8 cellular contexts compared by ENCODE assay signal in the genomic region with DNA sequence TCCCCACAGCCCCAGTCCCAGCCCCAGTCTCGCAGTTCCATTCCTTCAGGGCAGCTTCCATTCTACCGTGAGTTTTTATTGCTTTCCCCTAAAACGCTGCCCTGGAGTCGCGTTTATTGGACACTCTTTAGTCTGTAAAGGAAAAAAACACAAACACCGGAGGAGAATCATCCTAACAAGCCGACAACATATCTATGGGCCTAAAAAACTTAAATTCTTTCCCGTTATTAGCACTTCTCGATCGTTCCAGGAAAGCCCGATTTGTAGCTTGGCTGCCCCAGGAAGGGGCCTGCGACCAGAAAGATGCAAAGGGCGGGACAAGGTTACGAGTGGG.
DNase-seq lines count a peak whose midpoint lies in the region; TF ChIP-seq lines count a peak whose summit lies in the region.

No MANE protein-coding gene starts in this region.

- peak overlapping the region; percentile 74 for H3K4me3 Mint-ChIP-seq in activated naive CD4-positive, alpha-beta T cell treated with anti-CD3 and anti-CD28 coated beads for 36 hours

- H3K4me2 ChIP-seq in skeletal muscle satellite cell (ENCODE audit: low read length): peak overlapping the region; percentile 93

- no peak for TF ChIP-seq CTCF in foreskin fibroblast (IDR thresholded peaks at IDR 0.05; ENCODE audit: low read depth, low read length)

- no peak overlapping the region for H3K27ac ChIP-seq in SK-N-MC

- H3K27me3 Mint-ChIP-seq in activated naive CD4-positive, alpha-beta T cell treated with anti-CD3 and anti-CD28 coated beads for 36 hours (ENCODE audit: low read depth): peaks cover 56% of the 10 kb centered on the region

- peaks cover 22% of the 10 kb centered on the region for H3K4me1 ChIP-seq in skeletal muscle satellite cell (ENCODE audit: control insufficient read depth, insufficient read depth, low read length)

- H3K27me3 ChIP-seq in skeletal muscle satellite cell (ENCODE audit: control insufficient read depth, insufficient read depth, low read length): no peaks in the 10 kb centered on the region

- intact Hi-C loops in activated naive CD4-positive, alpha-beta T cell treated with anti-CD3 and anti-CD28 coated beads for 36 hours (cut with micrococcal nuclease): loop anchor here (1.0 to 10.0 kb wide), 2 partner anchors 14 to 317 kb away; no protein-coding TSS in a partner anchor

- no peaks in the 10 kb centered on the region for H3K9me3 ChIP-seq in SK-N-MC (ENCODE audit: low read depth, low read length)
- H3K9me3 ChIP-seq in skeletal muscle satellite cell (replicated peaks; ENCODE audit: low read length): no peaks in the 10 kb centered on the region

- H3K36me3 Mint-ChIP-seq in activated naive CD4-positive, alpha-beta T cell treated with anti-CD3 and anti-CD28 coated beads for 36 hours (ENCODE audit: low read depth): no peaks in the 10 kb centered on the region

- H3K9me3 Mint-ChIP-seq in activated naive CD4-positive, alpha-beta T cell treated with anti-CD3 and anti-CD28 coated beads for 36 hours: no peaks in the 10 kb centered on the region

- CTCF ChIA-PET in activated naive CD4-positive, alpha-beta T cell treated with anti-CD3 and anti-CD28 coated beads for 36 hours (lab: Charles Lee): interaction anchor here (0.6 to 1.4 kb wide), 4 partner anchors 14 to 655 kb away, joined by 3 to 8 read pairs (median 4); no protein-coding TSS in a partner anchor

- peak overlapping the region; percentile 41 for H3K9ac ChIP-seq in SK-N-MC (ENCODE audit: insufficient read length)
- H3K9ac ChIP-seq in skeletal muscle satellite cell (ENCODE audit: low read depth, low read length): peak overlapping the region; percentile 97

- DNase-seq in activated naive CD4-positive, alpha-beta T cell treated with anti-CD3 and anti-CD28 coated beads for 36 hours: no peak
- no peak for DNase-seq in activated naive CD4-positive, alpha-beta T cell treated with anti-CD3 and anti-CD28 coated beads, Interleukin-2, amount 50 U/mL, for 16 hours
- DNase-seq in SK-N-MC (ENCODE audit: low read depth, low spot score): no peak
- no peak for DNase-seq in foreskin fibroblast
- no peak for DNase-seq in epidermal melanocyte (ENCODE audit: insufficient read length, low spot score)
- DNase-seq in RPMI8226: no peak
- DNase-seq in NOMO-1 (lab: John Stamatoyannopoulos, UW; ENCODE audit: unreplicated experiment in 2 of 2): no peak

- H3K27ac Mint-ChIP-seq in activated naive CD4-positive, alpha-beta T cell treated with anti-CD3 and anti-CD28 coated beads for 36 hours: no peak overlapping the region

- peaks cover 11% of the 10 kb centered on the region for H3K4me1 Mint-ChIP-seq in activated naive CD4-positive, alpha-beta T cell treated with anti-CD3 and anti-CD28 coated beads for 36 hours (ENCODE audit: low read depth)

- H3K36me3 ChIP-seq in SK-N-MC (ENCODE audit: insufficient read depth, low read length): no peaks in the 10 kb centered on the region
- H3K36me3 ChIP-seq in skeletal muscle satellite cell (ENCODE audit: insufficient read depth, low read length): peaks cover 12% of the 10 kb centered on the region

- H3K4me3 ChIP-seq in SK-N-MC (peak overlapping the region; percentile 76), foreskin fibroblast (ENCODE audit: low read depth in 1 of 2, low read length in 2 of 2) (peak overlapping the region; percentile 81 to 83), skeletal muscle satellite cell (ENCODE audit: low read length) (peak overlapping the region; percentile 78)
